In the genomic region with DNA sequence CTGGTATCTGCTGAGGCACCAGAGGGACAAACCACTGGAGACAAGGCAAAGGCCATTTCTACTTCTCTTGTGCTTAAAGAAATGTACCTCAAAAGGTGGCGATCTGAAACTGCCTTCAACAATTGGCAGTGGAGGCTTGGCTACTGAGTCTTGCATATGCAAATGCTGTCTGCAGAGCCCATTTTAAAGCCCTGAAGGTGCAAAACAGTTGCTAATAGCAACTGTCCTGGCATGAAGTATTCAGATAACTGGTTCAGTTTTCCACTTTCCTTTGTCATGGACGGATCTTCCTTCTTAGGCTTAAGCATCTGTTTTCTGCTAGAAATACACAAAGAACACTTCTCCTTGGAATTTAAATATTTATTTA, we compare ENCODE assay signal across 20 cellular contexts.
"Had no signal": no experiment of that assay in that cellular context is flagged by ENCODE, and none has a peak within 500 bp of the region (broad histone marks: within the 10 kb centered on the region; RNA-seq: fewer than 3 reads in every experiment).

No MANE protein-coding gene starts in this region.

- H3K36me3 ChIP-seq: gastrocnemius medialis had no signal

- H3K27me3 ChIP-seq: gastrocnemius medialis, stomach, upper lobe of left lung had no signal

- ATAC-seq: activated CD4-positive, alpha-beta T cell treated with anti-CD3 and anti-CD28 coated beads for 36 hours; esophagus mucosa; gastrocnemius medialis; left lobe of liver; sciatic nerve; stimulated activated effector memory CD8-positive, alpha-beta T cell treated with anti-CD3 and anti-CD28 coated beads, Interleukin-12 subunit alpha, Interleukin-12 subunit beta, amount 100 ng/mL, for 72 hours had no signal

- H3K4me3 ChIP-seq: gastrocnemius medialis, lung, smooth muscle cell, stomach, upper lobe of left lung had no signal

- H3K27ac ChIP-seq: gastrocnemius medialis, stomach, upper lobe of left lung had no signal

- H3K36me3 Mint-ChIP-seq: activated naive CD8-positive, alpha-beta T cell; stimulated activated effector memory CD8-positive, alpha-beta T cell treated with anti-CD3 and anti-CD28 coated beads, Interleukin-12 subunit alpha, Interleukin-12 subunit beta, amount 100 ng/mL, for 72 hours had no signal

- DNase-seq: activated CD4-positive, alpha-beta T cell treated with anti-CD3 and anti-CD28 coated beads for 36 hours; activated CD4-positive, alpha-beta T cell treated with anti-CD3 and anti-CD28 coated beads, Interleukin-2, amount 50 U/mL, for 48 hours; effector CD8-positive, alpha-beta T cell; gastrocnemius medialis; head of caudate nucleus; islet precursor cell; nucleus accumbens; stimulated activated CD4-positive, alpha-beta T cell treated with anti-CD3 and anti-CD28 coated beads, Interleukin-4, amount 100 ng/mL, for 24 hours; stomach; upper lobe of left lung had no signal

- H3K27me3 Mint-ChIP-seq: dendritic cell treated with granulocyte-macrophage colony-stimulating factor and Interleukin-4, amounts not matched to agents 40 ng/mL and 50 ng/mL, for 4 days had no signal

- H3K9me3 ChIP-seq: gastrocnemius medialis, stomach, upper lobe of left lung had no signal

- H3K4me3 Mint-ChIP-seq: activated CD4-positive, alpha-beta T cell treated with anti-CD3 and anti-CD28 coated beads for 36 hours; activated naive CD8-positive, alpha-beta T cell; dendritic cell treated with granulocyte-macrophage colony-stimulating factor and Interleukin-4, amounts not matched to agents 40 ng/mL and 50 ng/mL, for 4 days; mesothelial cell of epicardium; nephron; stimulated activated effector memory CD8-positive, alpha-beta T cell treated with anti-CD3 and anti-CD28 coated beads, Interleukin-12 subunit alpha, Interleukin-12 subunit beta, amount 100 ng/mL, for 72 hours had no signal

- H3K27ac Mint-ChIP-seq: activated CD4-positive, alpha-beta T cell treated with anti-CD3 and anti-CD28 coated beads for 36 hours; activated naive CD8-positive, alpha-beta T cell; dendritic cell treated with granulocyte-macrophage colony-stimulating factor and Interleukin-4, amounts not matched to agents 40 ng/mL and 50 ng/mL, for 4 days; mesothelial cell of epicardium; stimulated activated effector memory CD8-positive, alpha-beta T cell treated with anti-CD3 and anti-CD28 coated beads, Interleukin-12 subunit alpha, Interleukin-12 subunit beta, amount 100 ng/mL, for 72 hours had no signal

- H3K4me1 ChIP-seq: gastrocnemius medialis, stomach, upper lobe of left lung had no signal

- H3K9me3 Mint-ChIP-seq: dendritic cell treated with granulocyte-macrophage colony-stimulating factor and Interleukin-4, amounts not matched to agents 40 ng/mL and 50 ng/mL, for 4 days; mesothelial cell of epicardium; nephron; stimulated activated effector memory CD8-positive, alpha-beta T cell treated with anti-CD3 and anti-CD28 coated beads, Interleukin-12 subunit alpha, Interleukin-12 subunit beta, amount 100 ng/mL, for 72 hours had no signal

- H3K4me1 Mint-ChIP-seq: activated CD4-positive, alpha-beta T cell treated with anti-CD3 and anti-CD28 coated beads for 36 hours; stimulated activated effector memory CD8-positive, alpha-beta T cell treated with anti-CD3 and anti-CD28 coated beads, Interleukin-12 subunit alpha, Interleukin-12 subunit beta, amount 100 ng/mL, for 72 hours had no signal

- H3K4me2 ChIP-seq: smooth muscle cell had no signal
